Comparison of ENCODE assay signal across 1 cellular context in genomic region chr11:116427337-116427902, GRCh38.
TF ChIP-seq lines count a peak whose summit lies in the region.

No MANE protein-coding gene starts in this region.

TF ChIP-seq in HEK293, 187 proteins besides CTCF, POLR2A, EP300 and RAD21 (continued from another document):
- TF ChIP-seq PRDM10 (tag by site-specific recombination; IDR thresholded peaks at IDR 0.05) = no peak
- no peak for TF ChIP-seq RBAK (tag by site-specific recombination; IDR thresholded peaks at IDR 0.05)
- TF ChIP-seq ZNF221 (tag by site-specific recombination; IDR thresholded peaks at IDR 0.05; ENCODE audit: borderline replicate concordance) = no peak
- TF ChIP-seq ZIC2 (tag by site-specific recombination; IDR thresholded peaks at IDR 0.05) = no peak
- no peak for TF ChIP-seq ZNF830 (tag by site-specific recombination; IDR thresholded peaks at IDR 0.05; ENCODE audit: low read depth)
- TF ChIP-seq ZSCAN23 (tag by site-specific recombination; IDR thresholded peaks at IDR 0.05) = no peak
- no peak for TF ChIP-seq ZNF121 (tag by site-specific recombination; IDR thresholded peaks at IDR 0.05)
- TF ChIP-seq ZNF529 (tag by site-specific recombination; IDR thresholded peaks at IDR 0.05; ENCODE audit: insufficient replicate concordance) = no peak
- no peak for TF ChIP-seq REPIN1 (tag by site-specific recombination; IDR thresholded peaks at IDR 0.05; ENCODE audit: low read depth)
- TF ChIP-seq ZNF133 (tag by site-specific recombination; IDR thresholded peaks at IDR 0.05) = no peak
- no peak for TF ChIP-seq ZBTB6 (tag by site-specific recombination; IDR thresholded peaks at IDR 0.05)
- TF ChIP-seq ZNF610 (tag by site-specific recombination; IDR thresholded peaks at IDR 0.05; ENCODE audit: borderline replicate concordance) = no peak
- no peak for TF ChIP-seq TSHZ1 (tag by site-specific recombination; IDR thresholded peaks at IDR 0.05; ENCODE audit: borderline replicate concordance)
- no peak for TF ChIP-seq KLF7 (tag by site-specific recombination; IDR thresholded peaks at IDR 0.05; ENCODE audit: borderline replicate concordance)
- TF ChIP-seq ZNF704 (tag by site-specific recombination; IDR thresholded peaks at IDR 0.05) = no peak
- TF ChIP-seq ZNF596 (tag by site-specific recombination; IDR thresholded peaks at IDR 0.05) = no peak
- TF ChIP-seq GLIS2 (tag by site-specific recombination; IDR thresholded peaks at IDR 0.05) = no peak
- no peak for TF ChIP-seq ZNF37A (tag by site-specific recombination; IDR thresholded peaks at IDR 0.05)
- no peak for TF ChIP-seq ZFHX2 (tag by site-specific recombination; conservative IDR thresholded peaks at IDR 0.05)
